Comparison of ENCODE assay signal across 23 cellular contexts in genomic region chr2:133457862-133458261, GRCh38.
DNase-seq lines count a peak whose midpoint lies in the region; FAIRE-seq and TF ChIP-seq lines count a peak whose summit lies in the region.
"Had no signal": no experiment of that assay in that cellular context is flagged by ENCODE, and none has a peak within 500 bp of the region (broad histone marks: within the 10 kb centered on the region; RNA-seq: fewer than 3 reads in every experiment).

No MANE protein-coding gene starts in this region.

- no peaks in the 10 kb centered on the region for H3K79me2 ChIP-seq in keratinocyte (ENCODE audit: control insufficient read depth, insufficient read depth, low read length)

- H3K9me1 ChIP-seq in keratinocyte (ENCODE audit: control insufficient read depth, extremely low read depth, insufficient read depth, low read length) = no peaks in the 10 kb centered on the region

- peak overlapping the region; percentile 62 for H3K27ac ChIP-seq in keratinocyte (ENCODE audit: control insufficient read depth, insufficient read depth, low read length)
- H3K27ac ChIP-seq: C4-2B, HL-60, PC-9 had no signal

- H3K27me3 ChIP-seq in keratinocyte (ENCODE audit: control insufficient read depth, extremely low read depth, insufficient read depth, low read length) = no peaks in the 10 kb centered on the region
- H3K27me3 ChIP-seq: MG63 had no signal

- H3K9ac ChIP-seq in keratinocyte (ENCODE audit: control insufficient read depth, extremely low read depth, insufficient read depth, low read length) = no peak overlapping the region

- dilution Hi-C loops in keratinocyte (cut with MboI; ENCODE audit: extremely low pct_ligation_motif_present, low sequenced_read_pairs) = no loop called here

- peaks cover 8% of the 10 kb centered on the region for H3K4me1 ChIP-seq in keratinocyte (ENCODE audit: control insufficient read depth, extremely low read depth, insufficient read depth, low read length)
- H3K4me1 ChIP-seq: Caco-2 had no signal

- no peaks in the 10 kb centered on the region for H3K36me3 ChIP-seq in keratinocyte (ENCODE audit: control insufficient read depth in 2 of 2, extremely low read depth in 1 of 2, insufficient read depth in 2 of 2, low read length in 2 of 2)
- H3K36me3 ChIP-seq: MG63 had no signal

- H4K20me1 ChIP-seq in keratinocyte (ENCODE audit: control insufficient read depth, extremely low read depth, insufficient read depth, low read length) = no peaks in the 10 kb centered on the region

- H3K4me3 ChIP-seq in epithelial cell of esophagus (ENCODE audit: low read length) (no peak overlapping the region), keratinocyte (ENCODE audit: control insufficient read depth in 2 of 3, extremely low read depth in 1 of 3, insufficient read depth in 2 of 3, low read depth in 1 of 3, low read length in 3 of 3) (no peak overlapping the region)
- H3K4me3 ChIP-seq: MG63, PC-9 had no signal

- no peak overlapping the region for H3K4me2 ChIP-seq in keratinocyte (ENCODE audit: control insufficient read depth, extremely low read depth, insufficient read depth, low read depth, low read length)
- H3K4me2 ChIP-seq: PC-9 had no signal

- FAIRE-seq in keratinocyte (lab: Jason Lieb, UNC) = no peak
- FAIRE-seq: GM12892, GM19239, H1 had no signal

- TF ChIP-seq CTCF in epithelial cell of esophagus (IDR thresholded peaks at IDR 0.05; ENCODE audit: insufficient read depth, low read depth, low read length, missing control alignments) (no peak), keratinocyte (optimal IDR thresholded peaks at IDR 0.05 in 1 of 3, IDR thresholded peaks at IDR 0.05 in 1 of 3, conservative IDR thresholded peaks at IDR 0.05 in 1 of 3; ENCODE audit: extremely low read depth in 1 of 3, insufficient read depth in 2 of 3, low read length in 3 of 3) (no peak)

- H2AFZ ChIP-seq in keratinocyte (ENCODE audit: control insufficient read depth, low read length) = no peak overlapping the region
- H2AFZ ChIP-seq: PC-9 had no signal

- no peaks in the 10 kb centered on the region for H3K9me3 ChIP-seq in keratinocyte (ENCODE audit: control insufficient read depth, low read depth, low read length)
- H3K9me3 ChIP-seq: Caco-2, MG63 had no signal

- DNase-seq in Daoy (ENCODE audit: low read depth) = peak; percentile 26
- DNase-seq in M059J (ENCODE audit: low read depth) = peak; percentile 64
- peak; percentile 66 for DNase-seq in epithelial cell of esophagus (ENCODE audit: low read depth)
- no peak for DNase-seq in keratinocyte (ENCODE audit: low read depth, low spot score)
- no peak for DNase-seq in NCI-H1092 treated with DMSO at 0.1 percent for 48 hours (lab: John Stamatoyannopoulos, UW)
- DNase-seq in NCI-H1694 (lab: John Stamatoyannopoulos, UW) = no peak
- DNase-seq in dermis blood vessel endothelial cell = no peak
- DNase-seq: Caco-2; CD8-positive, alpha-beta T cell; HCEC 1CT; Kasumi-1; MG63; NCI-H2107; NCI-H524; NCI-H774; PC-9; RPMI8226; T-helper 1 cell had no signal

Comparison
In these comparisons a context has a peak if more than half of its experiments do, and no peak if none do; other contexts are left out.
1. DNase-seq: peak in Daoy (single experiment), M059J (single experiment) and epithelial cell of esophagus (single experiment); none in keratinocyte (single experiment), NCI-H1092 treated with DMSO at 0.1 percent for 48 hours (single experiment), NCI-H1694 (single experiment) and dermis blood vessel endothelial cell (single experiment).